ENCODE assay signal across 1 cellular context in the genomic region with DNA sequence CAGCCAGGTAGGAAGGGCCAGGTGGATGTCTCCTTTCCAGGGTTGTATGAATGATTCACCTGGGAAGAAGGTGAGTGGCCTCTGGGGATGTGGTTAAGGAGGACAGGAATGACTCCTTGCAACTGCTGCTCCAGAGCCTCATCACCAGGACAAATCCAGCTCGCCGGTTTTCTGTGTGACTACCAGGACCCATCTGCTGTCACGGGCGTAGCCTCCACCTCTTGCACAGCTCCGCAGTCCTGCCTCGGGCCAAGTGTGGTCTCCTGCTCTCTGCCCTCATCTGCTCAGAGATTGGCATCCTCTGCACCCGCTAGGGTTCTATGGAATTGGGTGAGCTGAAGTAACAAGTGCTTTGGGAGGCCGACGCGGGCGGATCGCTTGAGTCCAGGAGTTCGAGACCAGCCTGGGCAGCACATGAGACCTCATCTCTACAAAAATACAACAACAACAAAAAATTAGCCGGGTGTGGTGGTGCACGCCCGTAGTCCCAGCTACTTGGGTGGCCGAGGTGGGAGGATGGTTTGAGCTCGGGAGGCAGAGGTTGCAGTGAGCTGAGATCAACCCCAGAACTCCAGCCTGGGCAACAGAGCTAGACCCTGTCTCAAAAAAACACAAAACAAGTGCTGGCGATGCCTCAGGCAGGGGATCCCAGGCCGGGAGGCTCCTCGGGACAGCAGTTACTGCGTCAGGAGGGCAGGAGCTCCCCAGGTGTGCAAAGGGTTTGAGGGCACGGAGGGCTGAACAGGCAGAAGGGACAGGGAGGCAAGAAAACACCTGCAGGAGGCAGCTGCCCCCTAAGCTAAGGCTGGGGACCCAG.
TF ChIP-seq lines count a peak whose summit lies in the region.

No MANE protein-coding gene starts in this region.

TF ChIP-seq in HepG2, 621 proteins besides CTCF, POLR2A, EP300 and RAD21 (continued from another document):
- TF ChIP-seq, protein P1, sequence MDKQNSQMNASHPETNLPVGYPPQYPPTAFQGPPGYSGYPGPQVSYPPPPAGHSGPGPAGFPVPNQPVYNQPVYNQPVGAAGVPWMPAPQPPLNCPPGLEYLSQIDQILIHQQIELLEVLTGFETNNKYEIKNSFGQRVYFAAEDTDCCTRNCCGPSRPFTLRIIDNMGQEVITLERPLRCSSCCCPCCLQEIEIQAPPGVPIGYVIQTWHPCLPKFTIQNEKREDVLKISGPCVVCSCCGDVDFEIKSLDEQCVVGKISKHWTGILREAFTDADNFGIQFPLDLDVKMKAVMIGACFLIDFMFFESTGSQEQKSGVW (CRISPR knock-in tag; IDR thresholded peaks at IDR 0.05; ENCODE audit: borderline replicate concordance), result no peak
- TF ChIP-seq TBX2 (CRISPR knock-in tag; IDR thresholded peaks at IDR 0.05; ENCODE audit: borderline replicate concordance) (no peak), ZBTB3 (CRISPR knock-in tag; IDR thresholded peaks at IDR 0.05; ENCODE audit: borderline replicate concordance, low read depth) (no peak), ZNF234 (CRISPR knock-in tag; conservative IDR thresholded peaks at IDR 0.05) (no peak), MZF1 (CRISPR knock-in tag; IDR thresholded peaks at IDR 0.05; ENCODE audit: borderline replicate concordance) (no peak), ZNF891 (CRISPR knock-in tag; IDR thresholded peaks at IDR 0.05) (peak; percentile 68; the same call in 1 of the 2 replicates), NRL (CRISPR knock-in tag; IDR thresholded peaks at IDR 0.05; ENCODE audit: borderline replicate concordance) (peak; percentile 81; the same call in 1 of the 2 replicates), ZNF335 (CRISPR knock-in tag; IDR thresholded peaks at IDR 0.05) (no peak), ZNF781 (CRISPR knock-in tag; IDR thresholded peaks at IDR 0.05; ENCODE audit: borderline replicate concordance, not compliant biosample characterization) (no peak), ZNF101 (CRISPR knock-in tag; IDR thresholded peaks at IDR 0.05; ENCODE audit: borderline replicate concordance, low read depth) (no peak), ZNF883 (CRISPR knock-in tag; IDR thresholded peaks at IDR 0.05; ENCODE audit: not compliant biosample characterization) (no peak), SMC3 (IDR thresholded peaks at IDR 0.05; ENCODE audit: low read length) (no peak)
- TF ChIP-seq, protein P2, sequence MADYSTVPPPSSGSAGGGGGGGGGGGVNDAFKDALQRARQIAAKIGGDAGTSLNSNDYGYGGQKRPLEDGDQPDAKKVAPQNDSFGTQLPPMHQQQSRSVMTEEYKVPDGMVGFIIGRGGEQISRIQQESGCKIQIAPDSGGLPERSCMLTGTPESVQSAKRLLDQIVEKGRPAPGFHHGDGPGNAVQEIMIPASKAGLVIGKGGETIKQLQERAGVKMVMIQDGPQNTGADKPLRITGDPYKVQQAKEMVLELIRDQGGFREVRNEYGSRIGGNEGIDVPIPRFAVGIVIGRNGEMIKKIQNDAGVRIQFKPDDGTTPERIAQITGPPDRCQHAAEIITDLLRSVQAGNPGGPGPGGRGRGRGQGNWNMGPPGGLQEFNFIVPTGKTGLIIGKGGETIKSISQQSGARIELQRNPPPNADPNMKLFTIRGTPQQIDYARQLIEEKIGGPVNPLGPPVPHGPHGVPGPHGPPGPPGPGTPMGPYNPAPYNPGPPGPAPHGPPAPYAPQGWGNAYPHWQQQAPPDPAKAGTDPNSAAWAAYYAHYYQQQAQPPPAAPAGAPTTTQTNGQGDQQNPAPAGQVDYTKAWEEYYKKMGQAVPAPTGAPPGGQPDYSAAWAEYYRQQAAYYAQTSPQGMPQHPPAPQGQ (CRISPR knock-in tag; IDR thresholded peaks at IDR 0.05; ENCODE audit: borderline replicate concordance), result 0 out of 2 replicates have a peak, but pooled peaks have one; percentile 55
- TF ChIP-seq, protein P3, sequence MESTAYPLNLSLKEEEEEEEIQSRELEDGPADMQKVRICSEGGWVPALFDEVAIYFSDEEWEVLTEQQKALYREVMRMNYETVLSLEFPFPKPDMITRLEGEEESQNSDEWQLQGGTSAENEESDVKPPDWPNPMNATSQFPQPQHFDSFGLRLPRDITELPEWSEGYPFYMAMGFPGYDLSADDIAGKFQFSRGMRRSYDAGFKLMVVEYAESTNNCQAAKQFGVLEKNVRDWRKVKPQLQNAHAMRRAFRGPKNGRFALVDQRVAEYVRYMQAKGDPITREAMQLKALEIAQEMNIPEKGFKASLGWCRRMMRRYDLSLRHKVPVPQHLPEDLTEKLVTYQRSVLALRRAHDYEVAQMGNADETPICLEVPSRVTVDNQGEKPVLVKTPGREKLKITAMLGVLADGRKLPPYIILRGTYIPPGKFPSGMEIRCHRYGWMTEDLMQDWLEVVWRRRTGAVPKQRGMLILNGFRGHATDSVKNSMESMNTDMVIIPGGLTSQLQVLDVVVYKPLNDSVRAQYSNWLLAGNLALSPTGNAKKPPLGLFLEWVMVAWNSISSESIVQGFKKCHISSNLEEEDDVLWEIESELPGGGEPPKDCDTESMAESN (CRISPR knock-in tag; conservative IDR thresholded peaks at IDR 0.05), result no peak
- TF ChIP-seq, protein P4, sequence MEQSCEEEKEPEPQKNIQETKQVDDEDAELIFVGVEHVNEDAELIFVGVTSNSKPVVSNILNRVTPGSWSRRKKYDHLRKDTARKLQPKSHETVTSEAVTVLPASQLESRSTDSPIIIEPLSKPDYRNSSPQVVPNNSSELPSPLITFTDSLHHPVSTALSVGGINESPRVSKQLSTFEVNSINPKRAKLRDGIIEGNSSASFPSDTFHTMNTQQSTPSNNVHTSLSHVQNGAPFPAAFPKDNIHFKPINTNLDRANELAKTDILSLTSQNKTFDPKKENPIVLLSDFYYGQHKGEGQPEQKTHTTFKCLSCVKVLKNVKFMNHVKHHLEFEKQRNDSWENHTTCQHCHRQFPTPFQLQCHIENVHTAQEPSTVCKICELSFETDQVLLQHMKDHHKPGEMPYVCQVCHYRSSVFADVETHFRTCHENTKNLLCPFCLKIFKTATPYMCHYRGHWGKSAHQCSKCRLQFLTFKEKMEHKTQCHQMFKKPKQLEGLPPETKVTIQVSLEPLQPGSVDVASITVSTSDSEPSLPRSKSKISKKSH (CRISPR knock-in tag; IDR thresholded peaks at IDR 0.05; ENCODE audit: borderline replicate concordance), result peak; percentile 65
- TF ChIP-seq, protein P5, sequence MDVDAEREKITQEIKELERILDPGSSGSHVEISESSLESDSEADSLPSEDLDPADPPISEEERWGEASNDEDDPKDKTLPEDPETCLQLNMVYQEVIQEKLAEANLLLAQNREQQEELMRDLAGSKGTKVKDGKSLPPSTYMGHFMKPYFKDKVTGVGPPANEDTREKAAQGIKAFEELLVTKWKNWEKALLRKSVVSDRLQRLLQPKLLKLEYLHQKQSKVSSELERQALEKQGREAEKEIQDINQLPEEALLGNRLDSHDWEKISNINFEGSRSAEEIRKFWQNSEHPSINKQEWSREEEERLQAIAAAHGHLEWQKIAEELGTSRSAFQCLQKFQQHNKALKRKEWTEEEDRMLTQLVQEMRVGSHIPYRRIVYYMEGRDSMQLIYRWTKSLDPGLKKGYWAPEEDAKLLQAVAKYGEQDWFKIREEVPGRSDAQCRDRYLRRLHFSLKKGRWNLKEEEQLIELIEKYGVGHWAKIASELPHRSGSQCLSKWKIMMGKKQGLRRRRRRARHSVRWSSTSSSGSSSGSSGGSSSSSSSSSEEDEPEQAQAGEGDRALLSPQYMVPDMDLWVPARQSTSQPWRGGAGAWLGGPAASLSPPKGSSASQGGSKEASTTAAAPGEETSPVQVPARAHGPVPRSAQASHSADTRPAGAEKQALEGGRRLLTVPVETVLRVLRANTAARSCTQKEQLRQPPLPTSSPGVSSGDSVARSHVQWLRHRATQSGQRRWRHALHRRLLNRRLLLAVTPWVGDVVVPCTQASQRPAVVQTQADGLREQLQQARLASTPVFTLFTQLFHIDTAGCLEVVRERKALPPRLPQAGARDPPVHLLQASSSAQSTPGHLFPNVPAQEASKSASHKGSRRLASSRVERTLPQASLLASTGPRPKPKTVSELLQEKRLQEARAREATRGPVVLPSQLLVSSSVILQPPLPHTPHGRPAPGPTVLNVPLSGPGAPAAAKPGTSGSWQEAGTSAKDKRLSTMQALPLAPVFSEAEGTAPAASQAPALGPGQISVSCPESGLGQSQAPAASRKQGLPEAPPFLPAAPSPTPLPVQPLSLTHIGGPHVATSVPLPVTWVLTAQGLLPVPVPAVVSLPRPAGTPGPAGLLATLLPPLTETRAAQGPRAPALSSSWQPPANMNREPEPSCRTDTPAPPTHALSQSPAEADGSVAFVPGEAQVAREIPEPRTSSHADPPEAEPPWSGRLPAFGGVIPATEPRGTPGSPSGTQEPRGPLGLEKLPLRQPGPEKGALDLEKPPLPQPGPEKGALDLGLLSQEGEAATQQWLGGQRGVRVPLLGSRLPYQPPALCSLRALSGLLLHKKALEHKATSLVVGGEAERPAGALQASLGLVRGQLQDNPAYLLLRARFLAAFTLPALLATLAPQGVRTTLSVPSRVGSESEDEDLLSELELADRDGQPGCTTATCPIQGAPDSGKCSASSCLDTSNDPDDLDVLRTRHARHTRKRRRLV (CRISPR knock-in tag; IDR thresholded peaks at IDR 0.05), result no peak
- TF ChIP-seq, protein P6, sequence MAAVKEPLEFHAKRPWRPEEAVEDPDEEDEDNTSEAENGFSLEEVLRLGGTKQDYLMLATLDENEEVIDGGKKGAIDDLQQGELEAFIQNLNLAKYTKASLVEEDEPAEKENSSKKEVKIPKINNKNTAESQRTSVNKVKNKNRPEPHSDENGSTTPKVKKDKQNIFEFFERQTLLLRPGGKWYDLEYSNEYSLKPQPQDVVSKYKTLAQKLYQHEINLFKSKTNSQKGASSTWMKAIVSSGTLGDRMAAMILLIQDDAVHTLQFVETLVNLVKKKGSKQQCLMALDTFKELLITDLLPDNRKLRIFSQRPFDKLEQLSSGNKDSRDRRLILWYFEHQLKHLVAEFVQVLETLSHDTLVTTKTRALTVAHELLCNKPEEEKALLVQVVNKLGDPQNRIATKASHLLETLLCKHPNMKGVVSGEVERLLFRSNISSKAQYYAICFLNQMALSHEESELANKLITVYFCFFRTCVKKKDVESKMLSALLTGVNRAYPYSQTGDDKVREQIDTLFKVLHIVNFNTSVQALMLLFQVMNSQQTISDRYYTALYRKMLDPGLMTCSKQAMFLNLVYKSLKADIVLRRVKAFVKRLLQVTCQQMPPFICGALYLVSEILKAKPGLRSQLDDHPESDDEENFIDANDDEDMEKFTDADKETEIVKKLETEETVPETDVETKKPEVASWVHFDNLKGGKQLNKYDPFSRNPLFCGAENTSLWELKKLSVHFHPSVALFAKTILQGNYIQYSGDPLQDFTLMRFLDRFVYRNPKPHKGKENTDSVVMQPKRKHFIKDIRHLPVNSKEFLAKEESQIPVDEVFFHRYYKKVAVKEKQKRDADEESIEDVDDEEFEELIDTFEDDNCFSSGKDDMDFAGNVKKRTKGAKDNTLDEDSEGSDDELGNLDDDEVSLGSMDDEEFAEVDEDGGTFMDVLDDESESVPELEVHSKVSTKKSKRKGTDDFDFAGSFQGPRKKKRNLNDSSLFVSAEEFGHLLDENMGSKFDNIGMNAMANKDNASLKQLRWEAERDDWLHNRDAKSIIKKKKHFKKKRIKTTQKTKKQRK (IDR thresholded peaks at IDR 0.05; ENCODE audit: low read length), result no peak
